In genomic region chr9:81096667-81097066, GRCh38 we compare ENCODE assay signal across 21 cellular contexts.
"Had no signal": no experiment of that assay in that cellular context is flagged by ENCODE, and none has a peak within 500 bp of the region (broad histone marks: within the 10 kb centered on the region; RNA-seq: fewer than 3 reads in every experiment).

No MANE protein-coding gene starts in this region.

- H3K9me3 ChIP-seq: esophagus muscularis mucosa, mucosa of descending colon, psoas muscle, suprapubic skin had no signal

- ATAC-seq: activated T-helper 17 cell treated with anti-CD3 and anti-CD28 coated beads, Interleukin-2, amount 50 U/mL, for 72 hours; gastrocnemius medialis; mucosa of descending colon; psoas muscle; right cardiac atrium; stimulated activated effector memory CD8-positive, alpha-beta T cell treated with anti-CD3 and anti-CD28 coated beads, Interleukin-12 subunit alpha, Interleukin-12 subunit beta, amount 100 ng/mL, for 72 hours; stimulated activated naive CD8-positive, alpha-beta T cell treated with anti-CD3 and anti-CD28 coated beads, Interleukin-15, amount 100 ng/mL, for 72 hours had no signal

- H3K4me1 ChIP-seq: gastrocnemius medialis, psoas muscle, suprapubic skin, transverse colon had no signal

- H3K36me3 Mint-ChIP-seq: activated naive CD8-positive, alpha-beta T cell; stimulated activated effector memory CD8-positive, alpha-beta T cell treated with anti-CD3 and anti-CD28 coated beads, Interleukin-12 subunit alpha, Interleukin-12 subunit beta, amount 100 ng/mL, for 72 hours had no signal

- DNase-seq: activated CD4-positive, alpha-beta T cell treated with anti-CD3 and anti-CD28 coated beads for 1 hour; activated T-cell treated with anti-CD3 and anti-CD28 coated beads, Interleukin-2, amount 50 U/mL, for 24 hours; effector memory CD4-positive, alpha-beta T cell; gastrocnemius medialis; hippocampal formation; mesenchymal stem cell; mucosa of descending colon; psoas muscle; stimulated activated CD4-positive, alpha-beta T cell treated with anti-CD3 and anti-CD28 coated beads, Interleukin-2, amount 100 ng/mL, for 24 hours; stimulated activated naive CD8-positive, alpha-beta T cell treated with anti-CD3 and anti-CD28 coated beads, Interleukin-15, amount 100 ng/mL, for 72 hours; T-helper 9 cell; transverse colon had no signal

- H3K27me3 ChIP-seq: esophagus muscularis mucosa, gastrocnemius medialis, suprapubic skin, transverse colon had no signal

- H3K27ac ChIP-seq: esophagus muscularis mucosa, gastrocnemius medialis, psoas muscle, skin epidermis, suprapubic skin had no signal

- H3K27ac Mint-ChIP-seq: activated naive CD8-positive, alpha-beta T cell; activated T-cell treated with anti-CD3 and anti-CD28 coated beads, Interleukin-2, amount 50 U/mL, for 24 hours; activated T-helper 17 cell treated with anti-CD3 and anti-CD28 coated beads, Interleukin-2, amount 50 U/mL, for 72 hours; stimulated activated effector memory CD8-positive, alpha-beta T cell treated with anti-CD3 and anti-CD28 coated beads, Interleukin-12 subunit alpha, Interleukin-12 subunit beta, amount 100 ng/mL, for 72 hours; stimulated activated naive CD8-positive, alpha-beta T cell treated with anti-CD3 and anti-CD28 coated beads, Interleukin-15, amount 100 ng/mL, for 72 hours had no signal

- H3K4me1 Mint-ChIP-seq: activated T-helper 17 cell treated with anti-CD3 and anti-CD28 coated beads, Interleukin-2, amount 50 U/mL, for 72 hours; central memory CD8-positive, alpha-beta T cell; stimulated activated effector memory CD8-positive, alpha-beta T cell treated with anti-CD3 and anti-CD28 coated beads, Interleukin-12 subunit alpha, Interleukin-12 subunit beta, amount 100 ng/mL, for 72 hours; stimulated activated naive CD8-positive, alpha-beta T cell treated with anti-CD3 and anti-CD28 coated beads, Interleukin-15, amount 100 ng/mL, for 72 hours had no signal

- H3K27me3 Mint-ChIP-seq: activated naive CD8-positive, alpha-beta T cell; activated T-cell treated with anti-CD3 and anti-CD28 coated beads, Interleukin-2, amount 50 U/mL, for 24 hours; activated T-helper 17 cell treated with anti-CD3 and anti-CD28 coated beads, Interleukin-2, amount 50 U/mL, for 72 hours; central memory CD8-positive, alpha-beta T cell; stimulated activated naive CD8-positive, alpha-beta T cell treated with anti-CD3 and anti-CD28 coated beads, Interleukin-15, amount 100 ng/mL, for 72 hours had no signal

- H3K4me3 Mint-ChIP-seq: activated naive CD8-positive, alpha-beta T cell; activated T-cell treated with anti-CD3 and anti-CD28 coated beads, Interleukin-2, amount 50 U/mL, for 24 hours; activated T-helper 17 cell treated with anti-CD3 and anti-CD28 coated beads, Interleukin-2, amount 50 U/mL, for 72 hours; central memory CD8-positive, alpha-beta T cell; neural crest cell; stimulated activated effector memory CD8-positive, alpha-beta T cell treated with anti-CD3 and anti-CD28 coated beads, Interleukin-12 subunit alpha, Interleukin-12 subunit beta, amount 100 ng/mL, for 72 hours; stimulated activated naive CD8-positive, alpha-beta T cell treated with anti-CD3 and anti-CD28 coated beads, Interleukin-15, amount 100 ng/mL, for 72 hours had no signal

- H3K4me3 ChIP-seq: esophagus muscularis mucosa, gastrocnemius medialis, mucosa of descending colon, psoas muscle, skin epidermis, suprapubic skin, transverse colon had no signal

- H3K36me3 ChIP-seq: esophagus muscularis mucosa, gastrocnemius medialis, suprapubic skin, transverse colon had no signal
